Comparison of ENCODE assay signal across 8 cellular contexts in the genomic region with DNA sequence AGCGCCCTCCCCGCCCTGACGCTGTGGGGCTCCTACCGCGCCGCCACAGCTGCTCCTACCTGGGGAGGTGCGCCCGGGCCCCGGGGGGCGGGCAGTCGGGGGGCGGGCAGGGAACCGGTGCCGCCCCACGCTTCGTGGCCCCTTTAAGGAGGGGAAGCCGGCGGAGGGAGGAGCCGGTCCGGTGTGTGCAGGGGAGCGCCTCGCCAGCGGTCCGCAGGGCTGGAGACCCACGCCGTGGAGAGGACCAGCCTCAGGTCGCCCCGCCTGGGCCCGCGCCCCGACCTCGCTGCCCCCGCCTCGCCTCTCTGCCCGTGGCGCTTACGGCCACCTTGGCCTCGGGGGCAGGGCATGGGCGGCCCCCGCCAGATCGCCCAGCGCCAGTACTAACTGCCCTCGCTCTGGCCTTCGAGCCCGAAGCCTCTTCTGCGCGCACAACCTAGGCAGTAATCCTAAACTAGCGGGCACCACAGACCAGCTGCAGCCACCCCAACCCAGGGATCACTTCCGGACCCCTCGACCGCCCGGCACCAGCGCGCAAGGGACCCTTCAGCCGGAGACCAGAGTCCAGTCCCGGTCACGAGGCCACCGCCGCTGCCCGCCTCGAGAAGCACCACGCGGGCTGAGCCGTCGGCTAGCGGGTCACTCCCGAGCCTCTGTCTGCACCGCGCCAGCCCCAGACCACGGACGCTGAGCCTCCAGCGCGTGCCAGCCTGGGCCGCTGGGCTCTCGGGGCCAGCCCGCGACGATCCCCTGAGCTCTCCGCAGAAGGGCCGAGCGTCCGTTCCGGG. TPM values are rescaled to one million over a fixed set of nuclear protein-coding genes. Genes with fewer than 3 reads are reported as not detected.
A peak's percentile ranks its signal among the peaks of the same experiment; 100 is the strongest.
DNase-seq lines count a peak whose midpoint lies in the region; ATAC-seq and TF ChIP-seq lines count a peak whose summit lies in the region.

A gene (plus strand): TSS at position 171 of the 788 bp plus-strand sequence. CDS start 689 bp downstream, outside the sequence.

- peaks cover 20% of the 10 kb centered on the region for H3K4me1 Mint-ChIP-seq in T-helper 1 cell treated with Interleukin-12 subunit alpha and Interleukin-12 subunit beta and Interleukin-4 antibody, amounts not matched to agents 30 μg/mL and 1 μg/mL, for 36 hours (ENCODE audit: low read depth)
- H3K4me1 Mint-ChIP-seq in activated CD4-positive, alpha-beta memory T cell treated with anti-CD3 and anti-CD28 coated beads for 36 hours (ENCODE audit: low read depth) = peaks cover 29% of the 10 kb centered on the region
- peaks cover 16 to 19% of the 10 kb centered on the region in 2 donors for H3K4me1 Mint-ChIP-seq in immature natural killer cell
- peaks cover 65% of the 10 kb centered on the region for H3K4me1 Mint-ChIP-seq in stimulated activated naive CD8-positive, alpha-beta T cell treated with anti-CD3 and anti-CD28 coated beads, Interleukin-15, amount 100 ng/mL, for 72 hours

- no peak within 1 kb of the TSS for H3K4me2 ChIP-seq in PC-3 (ENCODE audit: low read length)

- H3K9ac ChIP-seq in PC-3 (ENCODE audit: low read length) = no peak within 1 kb of the TSS

- H2AFZ ChIP-seq in PC-3 (ENCODE audit: low read length) = no peak within 1 kb of the TSS

- H3K36me3 ChIP-seq in PC-3 (ENCODE audit: low read depth, low read length) = no peaks in the 10 kb centered on the region

- peak within 1 kb of the TSS; percentile 85 for H3K27ac Mint-ChIP-seq in T-helper 1 cell treated with Interleukin-12 subunit alpha and Interleukin-12 subunit beta and Interleukin-4 antibody, amounts not matched to agents 30 μg/mL and 1 μg/mL, for 36 hours
- no peak within 1 kb of the TSS for H3K27ac Mint-ChIP-seq in activated CD4-positive, alpha-beta memory T cell treated with anti-CD3 and anti-CD28 coated beads for 36 hours
- H3K27ac Mint-ChIP-seq in immature natural killer cell = no peak within 1 kb of the TSS
- peak within 1 kb of the TSS; percentile 36 to 42 for H3K27ac Mint-ChIP-seq in stimulated activated naive CD8-positive, alpha-beta T cell treated with anti-CD3 and anti-CD28 coated beads, Interleukin-15, amount 100 ng/mL, for 72 hours

- H3K36me3 Mint-ChIP-seq in T-helper 1 cell treated with Interleukin-12 subunit alpha and Interleukin-12 subunit beta and Interleukin-4 antibody, amounts not matched to agents 30 μg/mL and 1 μg/mL, for 36 hours (ENCODE audit: low read depth) = no peaks in the 10 kb centered on the region
- H3K36me3 Mint-ChIP-seq in activated CD4-positive, alpha-beta memory T cell treated with anti-CD3 and anti-CD28 coated beads for 36 hours = no peaks in the 10 kb centered on the region
- H3K36me3 Mint-ChIP-seq in immature natural killer cell = peaks cover 0 to 3% (median 0%) of the 10 kb centered on the region in 3 donors

- BruUV-seq in PC-3 (replicated peaks; lab: Mats Ljungman, UMichigan) = no TSS peak

- H4K20me1 ChIP-seq in PC-3 (ENCODE audit: low read length) = no peaks in the 10 kb centered on the region

- CTCF ChIA-PET in activated CD4-positive, alpha-beta memory T cell treated with anti-CD3 and anti-CD28 coated beads for 36 hours (lab: Charles Lee) = interaction anchor here (0.9 to 1.8 kb wide), 7 partner anchors 8 to 156 kb away, joined by 3 to 6 read pairs (median 4); a partner anchor contains a TSS
- CTCF ChIA-PET in PC-3 (lab: Charles Lee) = no interaction called here

- H3K27me3 Mint-ChIP-seq in T-helper 1 cell treated with Interleukin-12 subunit alpha and Interleukin-12 subunit beta and Interleukin-4 antibody, amounts not matched to agents 30 μg/mL and 1 μg/mL, for 36 hours (ENCODE audit: low read depth) = peaks cover 88% of the 10 kb centered on the region
- H3K27me3 Mint-ChIP-seq in activated CD4-positive, alpha-beta memory T cell treated with anti-CD3 and anti-CD28 coated beads for 36 hours = peaks cover 75% of the 10 kb centered on the region
- peaks cover 18 to 55% (median 40%) of the 10 kb centered on the region in 3 donors for H3K27me3 Mint-ChIP-seq in immature natural killer cell (ENCODE audit: low read depth in 3 of 3)
- H3K27me3 Mint-ChIP-seq in stimulated activated naive CD8-positive, alpha-beta T cell treated with anti-CD3 and anti-CD28 coated beads, Interleukin-15, amount 100 ng/mL, for 72 hours = peaks cover 100% of the 10 kb centered on the region

- no peaks in the 10 kb centered on the region for H3K9me3 Mint-ChIP-seq in T-helper 1 cell treated with Interleukin-12 subunit alpha and Interleukin-12 subunit beta and Interleukin-4 antibody, amounts not matched to agents 30 μg/mL and 1 μg/mL, for 36 hours
- H3K9me3 Mint-ChIP-seq in activated CD4-positive, alpha-beta memory T cell treated with anti-CD3 and anti-CD28 coated beads for 36 hours = no peaks in the 10 kb centered on the region
- H3K9me3 Mint-ChIP-seq in immature natural killer cell = no peaks in the 10 kb centered on the region
- H3K9me3 Mint-ChIP-seq in stimulated activated naive CD8-positive, alpha-beta T cell treated with anti-CD3 and anti-CD28 coated beads, Interleukin-15, amount 100 ng/mL, for 72 hours = no peaks in the 10 kb centered on the region

- H3K4me3 ChIP-seq in PC-3 (ENCODE audit: low read length) = no peak within 1 kb of the TSS

- POLR2A ChIA-PET in activated CD4-positive, alpha-beta memory T cell treated with anti-CD3 and anti-CD28 coated beads for 36 hours (lab: Charles Lee) = no interaction called here
- POLR2A ChIA-PET in PC-3 (lab: Charles Lee; ENCODE audit: unreplicated experiment) = no interaction called here

- peak; percentile 42 for ATAC-seq in stimulated activated naive CD8-positive, alpha-beta T cell treated with anti-CD3 and anti-CD28 coated beads, Interleukin-15, amount 100 ng/mL, for 72 hours
- no peak for ATAC-seq in GM19328 (IDR thresholded peaks at IDR 0.05; ENCODE audit: unreplicated experiment)
- no peak for ATAC-seq in HG03139 (IDR thresholded peaks at IDR 0.05; ENCODE audit: unreplicated experiment)
- ATAC-seq in PC-3 = no peak

- no peaks in the 10 kb centered on the region for H3K9me3 ChIP-seq in PC-3 (ENCODE audit: low read length)

- no peak within 1 kb of the TSS for H3K27ac ChIP-seq in PC-3 (ENCODE audit: low read length)

- peak within 1 kb of the TSS; percentile 86 for H3K4me3 Mint-ChIP-seq in T-helper 1 cell treated with Interleukin-12 subunit alpha and Interleukin-12 subunit beta and Interleukin-4 antibody, amounts not matched to agents 30 μg/mL and 1 μg/mL, for 36 hours
- H3K4me3 Mint-ChIP-seq in activated CD4-positive, alpha-beta memory T cell treated with anti-CD3 and anti-CD28 coated beads for 36 hours = peak within 1 kb of the TSS; percentile 87
- H3K4me3 Mint-ChIP-seq in immature natural killer cell = peak within 1 kb of the TSS; percentile 84 to 91 (median 89)
- peak within 1 kb of the TSS; percentile 92 to 93 for H3K4me3 Mint-ChIP-seq in stimulated activated naive CD8-positive, alpha-beta T cell treated with anti-CD3 and anti-CD28 coated beads, Interleukin-15, amount 100 ng/mL, for 72 hours

- no peak for TF ChIP-seq CTCF in PC-3 (conservative IDR thresholded peaks at IDR 0.05; ENCODE audit: low read depth, low read length)

- intact Hi-C loops in activated CD4-positive, alpha-beta memory T cell treated with anti-CD3 and anti-CD28 coated beads for 36 hours (cut with micrococcal nuclease) = no loop called here
- intact Hi-C loops in PC-3 (cut with micrococcal nuclease) = no loop called here

- no peaks in the 10 kb centered on the region for H3K27me3 ChIP-seq in PC-3 (ENCODE audit: low read length)

- no peaks in the 10 kb centered on the region for H3K79me2 ChIP-seq in PC-3 (ENCODE audit: low read length)

- no peaks in the 10 kb centered on the region for H3F3A ChIP-seq in PC-3 (ENCODE audit: low read length, unreplicated experiment)

- no peaks in the 10 kb centered on the region for H3K4me1 ChIP-seq in PC-3 (ENCODE audit: insufficient read depth, low read length)

- DNase-seq in T-helper 1 cell = no peak
- no peak for DNase-seq in activated CD4-positive, alpha-beta memory T cell treated with anti-CD3 and anti-CD28 coated beads for 36 hours
- no peak for DNase-seq in immature natural killer cell
- no peak for DNase-seq in stimulated activated naive CD8-positive, alpha-beta T cell treated with anti-CD3 and anti-CD28 coated beads, Interleukin-15, amount 100 ng/mL, for 72 hours
- DNase-seq in PC-3 = no peak

- no peaks in the 10 kb centered on the region for H3K9me2 ChIP-seq in PC-3 (replicated peaks; ENCODE audit: low read length)

RNA-seq across cellular contexts. Expression of the gene that starts here (rescaled TPM):
- total RNA-seq in activated CD4-positive, alpha-beta memory T cell treated with anti-CD3 and anti-CD28 coated beads for 36 hours = not detected
- polyA plus RNA-seq in immature natural killer cell = not detected
- not detected in 2 replicates for total RNA-seq in PC-3 (2014; rRNA removed)

Comparison
In these comparisons a context has a peak if more than half of its experiments do, and no peak if none do; other contexts are left out.
1. H3K27ac Mint-ChIP-seq: peak in T-helper 1 cell treated with Interleukin-12 subunit alpha and Interleukin-12 subunit beta and Interleukin-4 antibody, amounts not matched to agents 30 μg/mL and 1 μg/mL, for 36 hours (single experiment) and stimulated activated naive CD8-positive, alpha-beta T cell treated with anti-CD3 and anti-CD28 coated beads, Interleukin-15, amount 100 ng/mL, for 72 hours (2 of 2); none in activated CD4-positive, alpha-beta memory T cell treated with anti-CD3 and anti-CD28 coated beads for 36 hours (single experiment) and immature natural killer cell (0 of 6).
2. Peak in every context shown above with its lines, with median percentiles within 50 percentile points of each other: H3K4me3 Mint-ChIP-seq.